26 cellular contexts compared by ENCODE assay signal in the genomic region with DNA sequence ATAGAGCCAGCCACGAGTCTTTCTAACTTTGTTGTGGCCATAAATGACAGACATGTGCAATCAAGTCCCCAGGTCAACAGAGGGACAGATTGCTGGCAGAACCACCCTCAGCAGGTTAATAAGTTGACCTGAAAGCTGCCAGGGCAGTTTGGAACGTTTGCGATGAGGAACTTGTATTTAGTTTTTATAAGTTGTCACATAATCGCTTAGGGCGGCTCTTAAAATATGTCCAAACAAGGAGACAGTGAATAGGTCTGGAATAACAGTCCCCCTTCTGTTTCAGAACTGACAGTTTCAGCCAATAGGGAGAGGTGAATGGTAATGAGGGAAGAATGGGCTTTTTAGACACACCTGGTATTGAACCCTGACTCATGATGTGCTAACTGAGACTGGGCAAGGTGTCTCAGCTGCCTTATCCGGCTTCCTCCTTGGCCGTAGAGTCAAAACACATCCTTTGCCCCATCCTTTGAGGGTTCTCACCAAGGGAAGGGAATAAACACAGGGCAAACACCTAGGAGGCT. TPM values are rescaled to one million over a fixed set of nuclear protein-coding genes. Genes with fewer than 3 reads are reported as not detected.
DNase-seq lines count a peak whose midpoint lies in the region; ATAC-seq, FAIRE-seq and TF ChIP-seq lines count a peak whose summit lies in the region.
"Had no signal": no experiment of that assay in that cellular context is flagged by ENCODE, and none has a peak within 500 bp of the region (broad histone marks: within the 10 kb centered on the region; RNA-seq: fewer than 3 reads in every experiment).

No MANE protein-coding gene starts in this region.

- peak; percentile 94 for DNase-seq in HT-29 (ENCODE audit: low spot score)
- DNase-seq in breast epithelium (ENCODE audit: low spot score in 2 of 2) = peak in 1 of 2 donors; percentile 74
- no peak for DNase-seq in esophagus squamous epithelium (lab: John Stamatoyannopoulos, UW)
- DNase-seq in pancreas = peak in 3 of 6 donors; percentile 38 to 53 (median 42)
- no peak for DNase-seq in stimulated activated CD4-positive, alpha-beta T cell treated with anti-CD3 and anti-CD28 coated beads, Interleukin-2, amount 100 ng/mL, for 24 hours
- no peak for DNase-seq in hippocampal formation (lab: John Stamatoyannopoulos, UW)
- DNase-seq: activated CD4-positive, alpha-beta T cell treated with anti-CD3 and anti-CD28 coated beads for 1 hour; activated CD8-positive, alpha-beta T cell treated with anti-CD3 and anti-CD28 coated beads, Interleukin-2, amount 10 ng/mL, durations not matched to agents 7 days and 5 days; activated effector memory CD4-positive, alpha-beta T cell treated with Interleukin-2 at 50 U/mL for 16 hours; activated naive CD8-positive, alpha-beta T cell treated with anti-CD3 and anti-CD28 coated beads for 36 hours; activated T-cell treated with anti-CD3 and anti-CD28 coated beads for 4 hours; CD4-positive, alpha-beta memory T cell; MG63; NCI-H2081 treated with DMSO at 0.1 percent for 48 hours; NCI-H226; NCI-H748 treated with DMSO at 0.1 percent for 48 hours; occipital lobe; SK-N-SH; upper lobe of left lung had no signal

- intact Hi-C loops in breast epithelium (cut with DNase I; ENCODE audit: low total_unique reads) = no loop called here
- intact Hi-C loops in esophagus squamous epithelium (cut with DNase I) = no loop called here
- intact Hi-C loops in pancreas (cut with DNase I) = loop anchor here in 2 of 3 donors (5.0 to 10.0 kb wide), 2 partner anchors 37 to 45 kb away; no protein-coding TSS in a partner anchor

- TF ChIP-seq CTCF in breast epithelium (IDR thresholded peaks at IDR 0.05) (no peak), esophagus squamous epithelium (IDR thresholded peaks at IDR 0.05) (no peak), pancreas (IDR thresholded peaks at IDR 0.05) (no peak)

- no peaks in the 10 kb centered on the region for H3K27me3 ChIP-seq in breast epithelium
- H3K27me3 ChIP-seq in esophagus squamous epithelium = peaks cover 0 to 24% (median 0%) of the 10 kb centered on the region in 4 donors
- H3K27me3 ChIP-seq in pancreas = no peaks in the 10 kb centered on the region
- H3K27me3 ChIP-seq: upper lobe of left lung had no signal

- H3K9me3 ChIP-seq in breast epithelium (no peaks in the 10 kb centered on the region), esophagus squamous epithelium (no peaks in the 10 kb centered on the region), pancreas (no peaks in the 10 kb centered on the region)
- H3K9me3 ChIP-seq: MG63, SK-N-SH, upper lobe of left lung had no signal

- ATAC-seq in pancreas (peak; percentile 32 to 65 (median 43)), GM18868 (IDR thresholded peaks at IDR 0.05; ENCODE audit: unreplicated experiment) (no peak), GM21423 (IDR thresholded peaks at IDR 0.05; ENCODE audit: unreplicated experiment) (no peak)
- ATAC-seq: activated CD8-positive, alpha-beta T cell treated with anti-CD3 and anti-CD28 coated beads, Interleukin-2, amount 10 ng/mL, durations not matched to agents 7 days and 5 days had no signal

- H3K4me1 ChIP-seq in breast epithelium (peaks cover 0 to 18% of the 10 kb centered on the region in 2 donors), esophagus squamous epithelium (peaks cover 9 to 69% (median 20%) of the 10 kb centered on the region in 3 donors), pancreas (peaks cover 0 to 12% (median 9%) of the 10 kb centered on the region in 3 donors)

- no peak for TF ChIP-seq POLR2A in breast epithelium (IDR thresholded peaks at IDR 0.05)
- TF ChIP-seq POLR2A in esophagus squamous epithelium (IDR thresholded peaks at IDR 0.05) = no peak

- FAIRE-seq in pancreas (lab: Jason Lieb, UNC) = no peak
- FAIRE-seq: endothelial cell of umbilical vein, GM12891 had no signal

- H3K27ac ChIP-seq in breast epithelium (peak overlapping the region; percentile 90 to 92), esophagus squamous epithelium (peak overlapping the region; percentile 19 to 77 (median 44)), pancreas (peak overlapping the region; percentile 66 to 79 (median 70))
- H3K27ac ChIP-seq: upper lobe of left lung had no signal

- H3K4me3 ChIP-seq in breast epithelium (no peak overlapping the region), esophagus squamous epithelium (no peak overlapping the region), pancreas (peak overlapping the region in 1 of 4 donors; percentile 32)
- H3K4me3 ChIP-seq: MG63, upper lobe of left lung had no signal

- H3K36me3 ChIP-seq in breast epithelium (no peaks in the 10 kb centered on the region), esophagus squamous epithelium (no peaks in the 10 kb centered on the region), pancreas (no peaks in the 10 kb centered on the region)
- H3K36me3 ChIP-seq: MG63, upper lobe of left lung had no signal

- WGBS in esophagus squamous epithelium, 2 donors = 52 to 54% methylated on average over 7 of the region's 7 CpGs
- 28% methylated on average over 7 of the region's 7 CpGs for WGBS in pancreas, 2 donors

RNA-seq across cellular contexts. Expression of a gene that starts 33.6 kb away (rescaled TPM):
- total RNA-seq in HT-29 (2014; rRNA removed; shearing (Covaris generic)) = 7.4 and 11.0 TPM in 2 replicates
- total RNA-seq in breast epithelium = 100 to 1,000 TPM in 1 of 3 donors, 10 to 100 TPM in 1, under 1 TPM in 1; 0.32 to 241 (median 52.4) TPM
- 10 to 100 TPM in 3 of 4 donors, 1 to 10 TPM in 1; 1.1 to 49.2 (median 29.2) TPM for total RNA-seq in esophagus squamous epithelium
- total RNA-seq in pancreas = 1 to 10 TPM in 1 of 6 donors, under 1 TPM in 4, not detected in 1; 0.16 to 4.0 (median 0.26) TPM
- polyA plus RNA-seq in pancreas = under 1 TPM; 0.07 to 0.15 TPM
- total RNA-seq: activated CD8-positive, alpha-beta T cell treated with anti-CD3 and anti-CD28 coated beads, Interleukin-2, amount 10 ng/mL, durations not matched to agents 7 days and 5 days; activated naive CD8-positive, alpha-beta T cell treated with anti-CD3 and anti-CD28 coated beads for 36 hours; CD4-positive, alpha-beta memory T cell; fibroblast of villous mesenchyme; H4; occipital lobe; RPMI7951 had no signal
- polyA plus RNA-seq: CD4-positive, alpha-beta memory T cell had no signal

Comparison
In these comparisons a context has a peak if more than half of its experiments do, and no peak if none do; other contexts are left out.
1. ATAC-seq: peak in pancreas (4 of 4); none in GM18868 (single experiment) and GM21423 (single experiment).
2. intact Hi-C loops: an anchor here in pancreas (5.0 to 10.0 kb wide); none called in breast epithelium and esophagus squamous epithelium.
3. Peak in every context shown above with its lines, with median percentiles within 50 percentile points of each other: H3K27ac ChIP-seq.